Comparison of ENCODE assay signal across 8 cellular contexts in genomic region chr14:93331375-93332031, GRCh38. TPM values are rescaled to one million over a fixed set of nuclear protein-coding genes. Genes with fewer than 3 reads are reported as not detected.
DNase-seq lines count a peak whose midpoint lies in the region; ATAC-seq and TF ChIP-seq lines count a peak whose summit lies in the region.

No MANE protein-coding gene starts in this region.

- H3K27ac ChIP-seq in liver (ENCODE audit: low read depth in 1 of 2, low read length in 2 of 2) (peak overlapping the region; percentile 97), thyroid gland (peak overlapping the region in 2 of 3 donors; percentile 95 to 98)

- H3K36me3 ChIP-seq in liver (ENCODE audit: control insufficient read depth in 4 of 4, insufficient read depth in 3 of 4, low read depth in 1 of 4, low read length in 3 of 4) = no peaks in the 10 kb centered on the region
- H3K36me3 ChIP-seq in thyroid gland = no peaks in the 10 kb centered on the region

- no peaks in the 10 kb centered on the region for H3K9me3 Mint-ChIP-seq in T-helper 1 cell treated with Interleukin-12 subunit alpha and Interleukin-12 subunit beta and Interleukin-4 antibody, amounts not matched to agents 30 μg/mL and 1 μg/mL, for 36 hours
- peaks cover 0 to 4% (median 0%) of the 10 kb centered on the region in 5 experiments for H3K9me3 Mint-ChIP-seq in brain

- no peaks in the 10 kb centered on the region for H3K27me3 ChIP-seq in liver (ENCODE audit: control insufficient read depth in 4 of 4, insufficient read depth in 4 of 4, low read length in 3 of 4)
- H3K27me3 ChIP-seq in thyroid gland = no peaks in the 10 kb centered on the region

- H3K27ac Mint-ChIP-seq in T-helper 1 cell treated with Interleukin-12 subunit alpha and Interleukin-12 subunit beta and Interleukin-4 antibody, amounts not matched to agents 30 μg/mL and 1 μg/mL, for 36 hours = peak overlapping the region; percentile 83
- H3K27ac Mint-ChIP-seq in brain = peak overlapping the region; percentile 47 to 97 (median 96)

- WGBS in liver = 64% methylated on average over 23 of the region's 23 CpGs
- WGBS in thyroid gland, 2 donors = 39 to 40% methylated on average over 23 of the region's 23 CpGs

- H3K9ac ChIP-seq in liver (ENCODE audit: low read depth in 1 of 2, low read length in 2 of 2) = peak overlapping the region; percentile 54 to 72

- H3K4me3 Mint-ChIP-seq in T-helper 1 cell treated with Interleukin-12 subunit alpha and Interleukin-12 subunit beta and Interleukin-4 antibody, amounts not matched to agents 30 μg/mL and 1 μg/mL, for 36 hours = peak overlapping the region; percentile 87
- H3K4me3 Mint-ChIP-seq in brain = peak overlapping the region; percentile 95 to 98 (median 97)

- H3K4me3 ChIP-seq in liver (ENCODE audit: low read depth in 1 of 3, low read length in 3 of 3) (peak overlapping the region; percentile 60 to 85 (median 66)), thyroid gland (replicated peaks in 1 of 3) (peak overlapping the region; percentile 44 to 97 (median 79))

- no peak for TF ChIP-seq POLR2A in thyroid gland (IDR thresholded peaks at IDR 0.05)

- peaks cover 1% of the 10 kb centered on the region for H3K36me3 Mint-ChIP-seq in T-helper 1 cell treated with Interleukin-12 subunit alpha and Interleukin-12 subunit beta and Interleukin-4 antibody, amounts not matched to agents 30 μg/mL and 1 μg/mL, for 36 hours (ENCODE audit: low read depth)
- peaks cover 25% of the 10 kb centered on the region for H3K36me3 Mint-ChIP-seq in brain

- H3K9me3 ChIP-seq in liver (ENCODE audit: control insufficient read depth in 4 of 4, low read length in 3 of 4) = no peaks in the 10 kb centered on the region
- H3K9me3 ChIP-seq in thyroid gland = no peaks in the 10 kb centered on the region

- H3K27me3 Mint-ChIP-seq in T-helper 1 cell treated with Interleukin-12 subunit alpha and Interleukin-12 subunit beta and Interleukin-4 antibody, amounts not matched to agents 30 μg/mL and 1 μg/mL, for 36 hours (ENCODE audit: low read depth) = no peaks in the 10 kb centered on the region
- peaks cover 4% of the 10 kb centered on the region for H3K27me3 Mint-ChIP-seq in brain

- H3K4me1 ChIP-seq in liver (ENCODE audit: control insufficient read depth in 4 of 4, insufficient read depth in 4 of 4, low read length in 3 of 4) = peaks cover 10 to 38% (median 32%) of the 10 kb centered on the region in 4 donors
- peaks cover 23 to 35% of the 10 kb centered on the region in 2 donors for H3K4me1 ChIP-seq in thyroid gland

- no peak for ATAC-seq in GM19023 (IDR thresholded peaks at IDR 0.05; ENCODE audit: unreplicated experiment)

- no peak for DNase-seq in T-helper 1 cell
- peak; percentile 37 to 39 for DNase-seq in thyroid gland
- DNase-seq in stimulated activated CD4-positive, alpha-beta T cell treated with anti-CD3 and anti-CD28 coated beads, Interleukin-4, amount 100 ng/mL, for 24 hours = no peak
- no peak for DNase-seq in DMS 273 treated with DMSO at 0.1 percent for 48 hours (lab: John Stamatoyannopoulos, UW)

- TF ChIP-seq CTCF in brain (conservative IDR thresholded peaks at IDR 0.05) (no peak), liver (IDR thresholded peaks at IDR 0.05; ENCODE audit: low read depth, low read length, missing input control) (no peak), thyroid gland (IDR thresholded peaks at IDR 0.05) (no peak)

- no peak for TF ChIP-seq RAD21 in liver (IDR thresholded peaks at IDR 0.05)

- intact Hi-C loops in thyroid gland (cut with DNase I) = no loop called here

- peaks cover 31% of the 10 kb centered on the region for H3K4me1 Mint-ChIP-seq in T-helper 1 cell treated with Interleukin-12 subunit alpha and Interleukin-12 subunit beta and Interleukin-4 antibody, amounts not matched to agents 30 μg/mL and 1 μg/mL, for 36 hours (ENCODE audit: low read depth)
- H3K4me1 Mint-ChIP-seq in brain = peaks cover 63% of the 10 kb centered on the region

TF ChIP-seq in liver, 16 proteins besides CTCF, POLR2A, EP300 and RAD21:
- TF ChIP-seq FOXA1 (IDR thresholded peaks at IDR 0.05) (no peak), JUND (IDR thresholded peaks at IDR 0.05) (peak in 1 of 2 donors; percentile 11), REST (IDR thresholded peaks at IDR 0.05) (no peak), NR2F2 (IDR thresholded peaks at IDR 0.05) (peak; percentile 63)

RNA-seq across cellular contexts. Expression of gene BTBD7, which starts 1.3 kb away (rescaled TPM):
- polyA plus RNA-seq in brain (ENCODE audit: insufficient read depth, low read depth, low replicate concordance) (9.3 TPM), liver (1 to 10 TPM; 4.4 to 6.2 TPM)
- total RNA-seq in liver (10 to 100 TPM; 14.2 to 17.7 TPM), thyroid gland (10 to 100 TPM; 40.6 to 49.7 (median 43.9) TPM)

RNA-seq across cellular contexts. Expression of gene COX8C, which starts 15.5 kb away (rescaled TPM):
- not detected for polyA plus RNA-seq in brain (ENCODE audit: insufficient read depth, low read depth, low replicate concordance)
- not detected for total RNA-seq in liver
- polyA plus RNA-seq in liver = not detected
- total RNA-seq in thyroid gland = not detected

Comparison
In these comparisons a context has a peak if more than half of its experiments do, and no peak if none do; other contexts are left out.
1. DNase-seq: peak in thyroid gland (2 of 2); none in T-helper 1 cell (0 of 5), stimulated activated CD4-positive, alpha-beta T cell treated with anti-CD3 and anti-CD28 coated beads, Interleukin-4, amount 100 ng/mL, for 24 hours (single experiment) and DMS 273 treated with DMSO at 0.1 percent for 48 hours (single experiment).